34 cellular contexts compared by ENCODE assay signal in the genomic region with DNA sequence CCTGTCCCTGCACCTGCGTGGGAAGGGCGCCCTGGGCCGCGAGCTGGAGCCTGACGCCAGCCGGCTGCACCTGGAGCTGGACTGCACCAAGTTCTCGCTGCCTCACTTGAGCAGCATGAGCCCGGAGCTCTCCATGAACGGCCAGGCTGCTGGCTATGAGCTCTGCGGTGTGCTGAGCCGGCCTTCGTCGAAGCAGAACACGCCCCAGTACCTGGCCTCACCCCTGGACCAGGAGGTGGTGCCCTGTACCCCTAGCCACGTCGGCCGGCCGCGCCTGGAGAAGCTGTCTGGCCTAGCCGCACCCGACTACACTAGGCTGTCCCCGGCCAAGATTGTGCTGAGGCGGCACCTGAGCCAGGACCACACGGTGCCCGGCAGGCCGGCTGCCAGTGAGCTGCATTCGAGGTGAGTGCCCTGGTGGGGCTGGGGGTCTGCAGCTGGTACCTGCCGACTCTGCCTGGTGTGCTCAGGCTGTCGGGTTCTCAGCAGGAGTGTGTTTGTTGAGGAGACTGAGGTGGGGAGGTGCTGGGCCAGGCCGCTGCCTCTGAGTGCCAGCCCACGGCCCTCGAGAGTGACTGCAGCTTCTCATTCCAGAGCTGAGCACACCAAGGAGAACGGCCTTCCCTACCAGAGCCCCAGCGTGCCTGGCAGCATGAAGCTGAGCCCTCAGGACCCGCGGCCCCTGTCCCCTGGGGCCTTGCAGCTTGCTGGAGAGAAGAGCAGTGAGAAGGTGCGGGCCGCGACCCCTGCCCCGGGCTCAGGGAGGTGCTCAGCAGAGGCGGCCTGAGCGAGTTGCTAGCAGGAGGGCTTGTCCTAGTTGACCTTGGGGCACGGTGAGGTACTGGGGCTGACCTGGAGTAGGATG. TPM values are rescaled to one million over a fixed set of nuclear protein-coding genes. Genes with fewer than 3 reads are reported as not detected.
A peak's percentile ranks its signal among the peaks of the same experiment; 100 is the strongest.
DNase-seq lines count a peak whose midpoint lies in the region; ATAC-seq, FAIRE-seq and TF ChIP-seq lines count a peak whose summit lies in the region.
"Had no signal": no experiment of that assay in that cellular context is flagged by ENCODE, and none has a peak within 500 bp of the region (broad histone marks: within the 10 kb centered on the region; RNA-seq: fewer than 3 reads in every experiment).

No MANE protein-coding gene starts in this region.

- H2BK20ac ChIP-seq in H1 (ENCODE audit: low read length): no peak overlapping the region

- H3K36me3 Mint-ChIP-seq in activated naive CD4-positive, alpha-beta T cell treated with anti-CD3 and anti-CD28 coated beads, Interleukin-2, amount 50 U/mL, for 24 hours: peaks cover 7% of the 10 kb centered on the region
- peaks cover 32% of the 10 kb centered on the region for H3K36me3 Mint-ChIP-seq in WTC11
- H3K36me3 Mint-ChIP-seq in type B pancreatic cell: peaks cover 9% of the 10 kb centered on the region

- H3K18ac ChIP-seq in H1 (ENCODE audit: extremely low read depth, low read length): no peak overlapping the region

- no peak for TF ChIP-seq EP300 in H1 (IDR thresholded peaks at IDR 0.05; ENCODE audit: borderline replicate concordance in 1 of 2, low read depth in 2 of 2, low read length in 2 of 2)

- no peak overlapping the region for H4K5ac ChIP-seq in H1 (ENCODE audit: insufficient read length, low read depth, low read length)

- no peak overlapping the region for H3K4me2 ChIP-seq in H1 (ENCODE audit: insufficient read depth in 1 of 2, low read depth in 2 of 2, low read length in 2 of 2)
- H3K4me2 ChIP-seq: KMS-11, neural progenitor cell had no signal

- TF ChIP-seq POLR2A in H1 (IDR thresholded peaks at IDR 0.05; ENCODE audit: control extremely low read depth in 1 of 2, low read depth in 2 of 2, low read length in 2 of 2): no peak

- no peak overlapping the region for H2BK12ac ChIP-seq in H1 (ENCODE audit: low read depth, low read length)

- no peak for FAIRE-seq in H1 (lab: Jason Lieb, UNC)

- H3K79me2 ChIP-seq in H1 (ENCODE audit: control insufficient read depth in 1 of 2, insufficient read depth in 2 of 2, low read length in 2 of 2): no peaks in the 10 kb centered on the region

- TF ChIP-seq CTCF in WTC11 (IDR thresholded peaks at IDR 0.05) (no peak), H1 (IDR thresholded peaks at IDR 0.05; ENCODE audit: control extremely low read depth in 1 of 3, insufficient read depth in 1 of 3, low read depth in 1 of 3, low read length in 3 of 3) (no peak), type B pancreatic cell (conservative IDR thresholded peaks at IDR 0.05) (no peak)

- no peak overlapping the region for H3K9ac ChIP-seq in H1 (replicated peaks in 1 of 4; ENCODE audit: extremely low read depth in 1 of 4, low read depth in 3 of 4, low read length in 3 of 4)
- H3K9ac ChIP-seq: KMS-11, neural progenitor cell had no signal

- H2BK120ac ChIP-seq in H1 (replicated peaks; ENCODE audit: low read depth, low read length): no peak overlapping the region

- no peak overlapping the region; the same call in 1 of the 2 replicates for H2BK5ac ChIP-seq in H1 (ENCODE audit: low read depth, low read length)

- H3K27ac ChIP-seq in H1 (ENCODE audit: low read depth, low read length): no peak overlapping the region
- H3K27ac ChIP-seq: esophagus muscularis mucosa, foreskin keratinocyte, heart right ventricle, KMS-11, neural progenitor cell, stomach, tibial nerve had no signal

- peaks cover 0 to 13% of the 10 kb centered on the region in 2 experiments for H4K20me1 ChIP-seq in H1 (replicated peaks in 1 of 2; ENCODE audit: control insufficient read depth in 1 of 2, insufficient read depth in 2 of 2, low read length in 2 of 2)

- H3K79me1 ChIP-seq in H1 (ENCODE audit: low read depth, low read length): no peaks in the 10 kb centered on the region; the same call in 1 of the 2 replicates

- no peak overlapping the region for H2AK5ac ChIP-seq in H1 (ENCODE audit: low read depth, low read length)

- no peaks in the 10 kb centered on the region for H3K23me2 ChIP-seq in H1 (ENCODE audit: low read depth, low read length)

- no peaks in the 10 kb centered on the region for H3K27me3 Mint-ChIP-seq in activated naive CD4-positive, alpha-beta T cell treated with anti-CD3 and anti-CD28 coated beads, Interleukin-2, amount 50 U/mL, for 24 hours
- H3K27me3 Mint-ChIP-seq in WTC11 (ENCODE audit: low read depth) (no peaks in the 10 kb centered on the region), type B pancreatic cell (no peaks in the 10 kb centered on the region)
- H3K27me3 Mint-ChIP-seq: dendritic cell treated with granulocyte-macrophage colony-stimulating factor and Interleukin-4, amounts not matched to agents 40 ng/mL and 50 ng/mL, for 4 days had no signal

- no peak overlapping the region for H2BK15ac ChIP-seq in H1 (ENCODE audit: low read length)

- no peaks in the 10 kb centered on the region for H3K4me1 ChIP-seq in H1 (replicated peaks in 1 of 4; ENCODE audit: control insufficient read depth in 3 of 4, insufficient read depth in 4 of 4, low read length in 3 of 4)
- H3K4me1 ChIP-seq: foreskin keratinocyte, neural progenitor cell had no signal

- H3K23ac ChIP-seq in H1 (ENCODE audit: insufficient read length): no peak overlapping the region

- WGBS in H1 (ENCODE audit: extremely low coverage in 1 of 2, insufficient coverage in 1 of 2, insufficient read length in 1 of 2, insufficient replicate concordance in 2 of 2, low coverage in 1 of 2, low lambda C conversion rate in 2 of 2, missing lambda C conversion rate in 1 of 2), 2 experiments: 95% methylated on average over 38 of the region's 43 CpGs; no CpG with 5 or more reads in 1 of the 2 experiments

- H3K27ac Mint-ChIP-seq in activated naive CD4-positive, alpha-beta T cell treated with anti-CD3 and anti-CD28 coated beads, Interleukin-2, amount 50 U/mL, for 24 hours: peak overlapping the region; percentile 62
- peak overlapping the region; percentile 89 for H3K27ac Mint-ChIP-seq in WTC11
- no peak overlapping the region for H3K27ac Mint-ChIP-seq in type B pancreatic cell
- H3K27ac Mint-ChIP-seq: dendritic cell treated with granulocyte-macrophage colony-stimulating factor and Interleukin-4, amounts not matched to agents 40 ng/mL and 50 ng/mL, for 4 days; neural progenitor cell had no signal

- ATAC-seq in WTC11: no peak
- ATAC-seq: foreskin keratinocyte, heart right ventricle, left cardiac atrium had no signal

- no peaks in the 10 kb centered on the region for H3K27me3 ChIP-seq in H1 (replicated peaks in 1 of 4; ENCODE audit: control insufficient read depth in 3 of 4, extremely low read depth in 1 of 4, insufficient read depth in 3 of 4, low read length in 3 of 4)
- H3K27me3 ChIP-seq: esophagus muscularis mucosa, foreskin keratinocyte, heart right ventricle, neural progenitor cell, stomach, tibial nerve had no signal

- peaks cover 13 to 46% (median 32%) of the 10 kb centered on the region in 4 experiments; a peak in 7 of 8 replicates for H3K36me3 ChIP-seq in H1 (ENCODE audit: control insufficient read depth in 2 of 4, insufficient read depth in 4 of 4, low read length in 3 of 4)
- H3K36me3 ChIP-seq: neural progenitor cell had no signal

- no peak overlapping the region for H3K56ac ChIP-seq in H1 (replicated peaks; ENCODE audit: insufficient read length, low read depth, low read length)

- no peaks in the 10 kb centered on the region for H3K9me3 ChIP-seq in H1 (ENCODE audit: insufficient read depth in 2 of 2, low read depth in 1 of 2, low read length in 1 of 2)
- H3K9me3 ChIP-seq: esophagus muscularis mucosa, heart right ventricle, stomach, tibial nerve had no signal

- POLR2A ChIA-PET in WTC11 (lab: Charles Lee): no interaction called here
- POLR2A ChIA-PET in H1 (lab: Charles Lee; ENCODE audit: partially characterized antibody): interaction anchor here (1.0 to 2.4 kb wide), 4 partner anchors 9 to 17 kb away, joined by 3 to 5 read pairs (median 4); no protein-coding TSS in a partner anchor

- no peak overlapping the region for H3K14ac ChIP-seq in H1 (ENCODE audit: insufficient read length)

- no peak overlapping the region for H4K91ac ChIP-seq in H1 (replicated peaks; ENCODE audit: insufficient read length, low read length)

- H3K4me1 Mint-ChIP-seq in activated naive CD4-positive, alpha-beta T cell treated with anti-CD3 and anti-CD28 coated beads, Interleukin-2, amount 50 U/mL, for 24 hours: peaks cover 15% of the 10 kb centered on the region
- no peaks in the 10 kb centered on the region for H3K4me1 Mint-ChIP-seq in WTC11
- H3K4me1 Mint-ChIP-seq in type B pancreatic cell (ENCODE audit: unreplicated experiment): no peaks in the 10 kb centered on the region
- H3K4me1 Mint-ChIP-seq: endodermal cell, neural progenitor cell had no signal

- H3K9me3 Mint-ChIP-seq in activated naive CD4-positive, alpha-beta T cell treated with anti-CD3 and anti-CD28 coated beads, Interleukin-2, amount 50 U/mL, for 24 hours: no peaks in the 10 kb centered on the region
- H3K9me3 Mint-ChIP-seq in WTC11 (no peaks in the 10 kb centered on the region), type B pancreatic cell (no peaks in the 10 kb centered on the region)
- H3K9me3 Mint-ChIP-seq: dendritic cell treated with granulocyte-macrophage colony-stimulating factor and Interleukin-4, amounts not matched to agents 40 ng/mL and 50 ng/mL, for 4 days; endodermal cell; neural progenitor cell had no signal

- TF ChIP-seq RAD21 in H1 (IDR thresholded peaks at IDR 0.05 in 1 of 2, conservative IDR thresholded peaks at IDR 0.05 in 1 of 2; ENCODE audit: low read depth in 2 of 2, low read length in 2 of 2): no peak

- no peak for DNase-seq in activated naive CD4-positive, alpha-beta T cell treated with Interleukin-2 at 50 U/mL for 16 hours
- DNase-seq in WTC11 (ENCODE audit: low spot score) (no peak), H1 (ENCODE audit: low read depth in 1 of 2, low spot score in 2 of 2) (no peak), type B pancreatic cell (ENCODE audit: extremely low spot score, unreplicated experiment) (no peak), cerebellar cortex (ENCODE audit: low spot score) (no peak), NCI-H2081 (lab: John Stamatoyannopoulos, UW) (no peak), HPDE6-E6E7 (ENCODE audit: extremely low spot score) (no peak)
- DNase-seq: ACHN; activated T-cell treated with anti-CD3 and anti-CD28 coated beads, Interleukin-2, amount 50 U/mL, for 1 hour; C1 segment of cervical spinal cord; caudate nucleus; DMS79; endodermal cell; foreskin keratinocyte; GDM1; H7; heart right ventricle; left cardiac atrium; MM.1S; NCI-H2029 treated with DMSO at 0.1 percent for 48 hours; NCI-H2227 treated with DMSO at 0.1 percent for 48 hours; NCI-H748 treated with DMSO at 0.1 percent for 48 hours; stomach had no signal

- no peak overlapping the region for H3K4ac ChIP-seq in H1 (replicated peaks; ENCODE audit: insufficient read length, low read depth, low read length)

- H2AFZ ChIP-seq in H1 (ENCODE audit: low read length): no peak overlapping the region
- H2AFZ ChIP-seq: neural progenitor cell had no signal

- H4K8ac ChIP-seq in H1 (ENCODE audit: extremely low read depth, insufficient read depth, low read length): peak overlapping the region; percentile 35

- CTCF ChIA-PET in WTC11 (lab: Charles Lee) (interaction anchor here (1.0 to 2.5 kb wide), 3 partner anchors 17 to 61 kb away, joined by 3 to 13 read pairs (median 4); no protein-coding TSS in a partner anchor), H1 (lab: Charles Lee; ENCODE audit: partially characterized antibody) (interaction anchor here (0.6 to 8.1 kb wide), 12 partner anchors 9 to 280 kb away, joined by 3 to 50 read pairs (median 3); no protein-coding TSS in a partner anchor)

- no peak overlapping the region for H3K4me3 Mint-ChIP-seq in activated naive CD4-positive, alpha-beta T cell treated with anti-CD3 and anti-CD28 coated beads, Interleukin-2, amount 50 U/mL, for 24 hours
- H3K4me3 Mint-ChIP-seq in WTC11 (no peak overlapping the region), type B pancreatic cell (peak overlapping the region; percentile 17)
- H3K4me3 Mint-ChIP-seq: dendritic cell treated with granulocyte-macrophage colony-stimulating factor and Interleukin-4, amounts not matched to agents 40 ng/mL and 50 ng/mL, for 4 days; endodermal cell; neural progenitor cell had no signal

- no peak overlapping the region for H3K4me3 ChIP-seq in H1 (ENCODE audit: extremely low read depth in 1 of 4, insufficient read depth in 2 of 4, low read depth in 3 of 4, low read length in 4 of 4)
- H3K4me3 ChIP-seq: esophagus muscularis mucosa, heart right ventricle, neural progenitor cell, stomach, tibial nerve had no signal

RNA-seq across cellular contexts. Expression of gene PLEKHJ1, which starts 19.5 kb away (rescaled TPM):
- total RNA-seq in WTC11 (2021): 164 to 189 TPM (median 167 TPM) in 3 replicates
- 135 TPM in 2 replicates for total RNA-seq in H1 (2021; fragmentation: NEBNext Ultra II Directional; extraction: Animal tissue kit (Norgen Biotek cat#: 25700))
- polyA plus RNA-seq in H1 (2011; rRNA removed): 187 and 235 TPM in 2 replicates
- 217 TPM for polyA plus RNA-seq in H1 (2011; cell fraction: cytosol; rRNA removed)
- 175 TPM for polyA plus RNA-seq in H1 (2011; cell fraction: nucleus; rRNA removed)
- polyA plus RNA-seq in H1 (2012, experiment 1 of 2): 118 to 165 TPM (median 146 TPM) in 4 replicates
- 185 TPM for polyA plus RNA-seq in H1 (2012, experiment 2 of 2)
- 108 TPM for polyA plus RNA-seq in H1 (2013, experiment 1 of 2)
- 117 TPM for polyA plus RNA-seq in H1 (2013, experiment 2 of 2)
- polyA minus RNA-seq in H1 (2011; rRNA and poly(A)+ RNA removed): 29.0 and 35.2 TPM in 2 replicates
- 43.3 TPM for polyA minus RNA-seq in H1 (2011; cell fraction: cytosol; rRNA and poly(A)+ RNA removed)
- polyA minus RNA-seq in H1 (2011; cell fraction: nucleus; rRNA and poly(A)+ RNA removed): 40.6 TPM
- 107 and 131 TPM in 2 replicates for total RNA-seq in type B pancreatic cell (ENCODE audit: low replicate concordance)

RNA-seq across cellular contexts. Expression of gene SF3A2, which starts 20.0 kb away (rescaled TPM):
- total RNA-seq in WTC11 (2021): 167 to 184 TPM (median 169 TPM) in 3 replicates
- 142 and 146 TPM in 2 replicates for total RNA-seq in H1 (2021; fragmentation: NEBNext Ultra II Directional; extraction: Animal tissue kit (Norgen Biotek cat#: 25700))
- 15.3 and 31.2 TPM in 2 replicates for polyA plus RNA-seq in H1 (2011; rRNA removed)
- 22.1 TPM for polyA plus RNA-seq in H1 (2011; cell fraction: cytosol; rRNA removed)
- polyA plus RNA-seq in H1 (2011; cell fraction: nucleus; rRNA removed): 171 TPM
- polyA plus RNA-seq in H1 (2012, experiment 1 of 2): 97.0 to 157 TPM (median 147 TPM) in 4 replicates
- 117 TPM for polyA plus RNA-seq in H1 (2012, experiment 2 of 2)
- polyA plus RNA-seq in H1 (2013, experiment 1 of 2): 109 TPM
- polyA plus RNA-seq in H1 (2013, experiment 2 of 2): 101 TPM
- polyA minus RNA-seq in H1 (2011; rRNA and poly(A)+ RNA removed): 18.4 and 22.8 TPM in 2 replicates
- polyA minus RNA-seq in H1 (2011; cell fraction: cytosol; rRNA and poly(A)+ RNA removed): 64.4 TPM
- polyA minus RNA-seq in H1 (2011; cell fraction: nucleus; rRNA and poly(A)+ RNA removed): 112 TPM
- 95.5 and 129 TPM in 2 replicates for total RNA-seq in type B pancreatic cell (ENCODE audit: low replicate concordance)

RNA-seq across cellular contexts. Expression of gene AMH, which starts 32.5 kb away (rescaled TPM):
- total RNA-seq in WTC11 (2021): 4.7 to 11.2 TPM (median 5.2 TPM) in 3 replicates
- total RNA-seq in H1 (2021; fragmentation: NEBNext Ultra II Directional; extraction: Animal tissue kit (Norgen Biotek cat#: 25700)): 13.0 and 15.4 TPM in 2 replicates
- 10.5 and 19.3 TPM in 2 replicates for polyA plus RNA-seq in H1 (2011; rRNA removed)
- 10.1 TPM for polyA plus RNA-seq in H1 (2011; cell fraction: cytosol; rRNA removed)
- polyA plus RNA-seq in H1 (2011; cell fraction: nucleus; rRNA removed): 104 TPM
- polyA plus RNA-seq in H1 (2012, experiment 1 of 2): 12.7 to 23.7 TPM (median 18.4 TPM) in 4 replicates
- 9.0 TPM for polyA plus RNA-seq in H1 (2012, experiment 2 of 2)
- polyA plus RNA-seq in H1 (2013, experiment 1 of 2): 6.7 TPM
- polyA plus RNA-seq in H1 (2013, experiment 2 of 2): 5.6 TPM
- polyA minus RNA-seq in H1 (2011; rRNA and poly(A)+ RNA removed): 0.46 and 0.63 TPM in 2 replicates
- 3.1 TPM for polyA minus RNA-seq in H1 (2011; cell fraction: cytosol; rRNA and poly(A)+ RNA removed)
- 13.1 TPM for polyA minus RNA-seq in H1 (2011; cell fraction: nucleus; rRNA and poly(A)+ RNA removed)
- total RNA-seq in type B pancreatic cell (ENCODE audit: low replicate concordance): 13.8 and 49.5 TPM in 2 replicates

RNA-seq across cellular contexts. Expression of gene JSRP1, which starts 39.6 kb away (rescaled TPM):
- total RNA-seq in WTC11 (2021): 0.33 to 1.4 TPM (median 0.73 TPM) in 3 replicates
- total RNA-seq in H1 (2021; fragmentation: NEBNext Ultra II Directional; extraction: Animal tissue kit (Norgen Biotek cat#: 25700)): 0.56 and 1.7 TPM in 2 replicates
- 0.24 and 0.53 TPM in 2 replicates for polyA plus RNA-seq in H1 (2011; rRNA removed)
- polyA plus RNA-seq in H1 (2011; cell fraction: cytosol; rRNA removed): 0.41 TPM
- polyA plus RNA-seq in H1 (2011; cell fraction: nucleus; rRNA removed): 0.10 TPM
- 0.40 to 2.0 TPM (median 1.1 TPM) in 3 of 4 replicates, not detected in the other for polyA plus RNA-seq in H1 (2012, experiment 1 of 2)
- polyA plus RNA-seq in H1 (2012, experiment 2 of 2): not detected
- 0.83 TPM for polyA plus RNA-seq in H1 (2013, experiment 1 of 2)
- polyA plus RNA-seq in H1 (2013, experiment 2 of 2): 0.96 TPM
- polyA minus RNA-seq in H1 (2011; rRNA and poly(A)+ RNA removed): not detected in 2 replicates
- polyA minus RNA-seq in H1 (2011; cell fraction: cytosol; rRNA and poly(A)+ RNA removed): not detected
- polyA minus RNA-seq in H1 (2011; cell fraction: nucleus; rRNA and poly(A)+ RNA removed): not detected
- 0.72 TPM in 1 of 2 replicates, not detected in the other for total RNA-seq in type B pancreatic cell (ENCODE audit: low replicate concordance)
- total RNA-seq: esophagus muscularis mucosa; foreskin keratinocyte; H7; HT1080; lung microvascular endothelial cell; posterior vena cava; RPMI7951; T-helper 1 cell treated with Interleukin-12 subunit alpha and Interleukin-12 subunit beta and Interleukin-4 antibody, amounts not matched to agents 30 ng/mL and 1 ng/mL, for 36 hours; tibial nerve had no signal

RNA-seq across cellular contexts. Expression of gene DOT1L, which starts 52.9 kb away (rescaled TPM):
- total RNA-seq in WTC11 (2021) (99.2 to 111 TPM (median 103 TPM) in 3 replicates), type B pancreatic cell (ENCODE audit: low replicate concordance) (68.8 and 76.3 TPM in 2 replicates)
- total RNA-seq in H1 (2021; fragmentation: NEBNext Ultra II Directional; extraction: Animal tissue kit (Norgen Biotek cat#: 25700)): 74.8 and 76.3 TPM in 2 replicates
- polyA plus RNA-seq in H1 (2011; rRNA removed): 17.5 and 39.8 TPM in 2 replicates
- 28.6 TPM for polyA plus RNA-seq in H1 (2011; cell fraction: cytosol; rRNA removed)
- polyA plus RNA-seq in H1 (2011; cell fraction: nucleus; rRNA removed): 232 TPM
- polyA plus RNA-seq in H1 (2012, experiment 1 of 2): 37.0 to 51.6 TPM (median 48.5 TPM) in 4 replicates
- polyA plus RNA-seq in H1 (2012, experiment 2 of 2): 26.6 TPM
- 36.4 TPM for polyA plus RNA-seq in H1 (2013, experiment 1 of 2)
- 32.3 TPM for polyA plus RNA-seq in H1 (2013, experiment 2 of 2)
- 16.0 and 21.9 TPM in 2 replicates for polyA minus RNA-seq in H1 (2011; rRNA and poly(A)+ RNA removed)
- 24.8 TPM for polyA minus RNA-seq in H1 (2011; cell fraction: cytosol; rRNA and poly(A)+ RNA removed)
- polyA minus RNA-seq in H1 (2011; cell fraction: nucleus; rRNA and poly(A)+ RNA removed): 49.1 TPM
